ENCODE assay signal across 10 cellular contexts in the genomic region with DNA sequence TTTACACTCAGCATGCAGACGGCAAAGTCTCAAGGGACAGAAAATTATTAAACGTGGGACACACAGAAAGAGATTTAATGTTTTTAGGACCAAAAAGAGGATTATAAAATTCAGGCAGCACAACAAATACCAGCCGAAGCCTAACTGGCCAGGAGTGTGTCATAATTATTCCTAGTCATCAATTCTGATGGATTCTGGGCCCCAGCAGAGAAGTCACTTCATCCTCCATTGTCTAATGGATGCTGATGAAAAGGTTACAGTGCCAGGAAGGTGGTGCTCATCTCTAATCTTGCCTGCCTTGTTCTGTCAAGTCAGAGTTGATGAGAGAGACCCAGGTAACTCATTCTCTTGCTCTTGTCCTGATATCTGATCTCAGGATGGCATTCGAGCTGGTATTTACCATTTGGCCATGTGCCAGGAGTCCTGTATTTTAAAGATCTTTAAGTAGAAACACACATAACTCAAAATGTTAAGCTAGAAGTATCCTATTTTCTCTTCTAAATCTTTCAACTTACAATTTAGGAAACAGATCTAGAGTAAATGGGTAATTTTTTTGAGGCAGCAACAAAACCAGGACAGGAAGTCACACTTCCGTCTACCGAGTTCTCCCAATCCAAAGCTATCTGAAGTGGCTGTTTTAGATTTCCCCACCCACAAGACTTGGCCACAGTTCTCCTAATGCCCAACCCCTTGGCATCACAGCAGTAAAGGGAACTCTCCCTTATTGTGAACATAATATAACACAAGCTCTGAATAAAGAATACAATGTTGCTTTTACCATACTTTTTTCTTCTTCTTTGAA. TPM values are rescaled to one million over a fixed set of nuclear protein-coding genes. Genes with fewer than 3 reads are reported as not detected.
DNase-seq lines count a peak whose midpoint lies in the region; ATAC-seq, FAIRE-seq and TF ChIP-seq lines count a peak whose summit lies in the region.
"Had no signal": no experiment of that assay in that cellular context is flagged by ENCODE, and none has a peak within 500 bp of the region (broad histone marks: within the 10 kb centered on the region; RNA-seq: fewer than 3 reads in every experiment).

No MANE protein-coding gene starts in this region.

- intact Hi-C loops in activated CD4-positive, alpha-beta T cell treated with anti-CD3 and anti-CD28 coated beads for 36 hours (cut with DNase I, micrococcal nuclease) = no loop called here

- H3K9me3 ChIP-seq in thoracic aorta = no peaks in the 10 kb centered on the region
- H3K9me3 ChIP-seq: BE2C had no signal

- peak; percentile 45 for ATAC-seq in activated CD4-positive, alpha-beta T cell treated with anti-CD3 and anti-CD28 coated beads for 36 hours
- ATAC-seq in thoracic aorta (ENCODE audit: insufficient number of reproducible peaks, low FRiP score, low read depth) = peak; percentile 51

- H3K4me3 ChIP-seq in epithelial cell of esophagus (ENCODE audit: low read length) (no peak overlapping the region), thoracic aorta (no peak overlapping the region)

- no peaks in the 10 kb centered on the region for H3K36me3 ChIP-seq in thoracic aorta
- H3K36me3 ChIP-seq: BE2C had no signal

- H3K9me3 Mint-ChIP-seq in activated CD4-positive, alpha-beta T cell treated with anti-CD3 and anti-CD28 coated beads for 36 hours (ENCODE audit: low read depth) = no peaks in the 10 kb centered on the region
- no peaks in the 10 kb centered on the region for H3K9me3 Mint-ChIP-seq in glutamatergic neuron (ENCODE audit: unreplicated experiment)

- CTCF ChIA-PET in activated CD4-positive, alpha-beta T cell treated with anti-CD3 and anti-CD28 coated beads for 36 hours (lab: Charles Lee) = interaction anchor here (0.6 to 1.6 kb wide), 5 partner anchors 14 to 154 kb away, joined by 3 to 7 read pairs (median 3); no protein-coding TSS in a partner anchor

- peaks cover 2% of the 10 kb centered on the region for H3K27me3 Mint-ChIP-seq in activated CD4-positive, alpha-beta T cell treated with anti-CD3 and anti-CD28 coated beads for 36 hours
- H3K27me3 Mint-ChIP-seq in glutamatergic neuron (ENCODE audit: unreplicated experiment) = no peaks in the 10 kb centered on the region

- DNase-seq in activated CD4-positive, alpha-beta T cell treated with anti-CD3 and anti-CD28 coated beads for 36 hours = no peak
- DNase-seq in activated CD4-positive, alpha-beta T cell treated with anti-CD3 and anti-CD28 coated beads, Interleukin-2, amount 50 U/mL, for 1 hour = no peak
- DNase-seq in NCI-H345 treated with DMSO at 0.1 percent for 48 hours (lab: John Stamatoyannopoulos, UW; ENCODE audit: unreplicated experiment) = peak; percentile 73
- peak; percentile 46 for DNase-seq in epithelial cell of esophagus (ENCODE audit: low read depth)
- no peak for DNase-seq in thoracic aorta (ENCODE audit: low spot score)
- DNase-seq in GM19239 (ENCODE audit: insufficient read length, low spot score) = no peak
- no peak for DNase-seq in NCI-H774 (lab: John Stamatoyannopoulos, UW)
- DNase-seq in glutamatergic neuron = no peak
- DNase-seq: BE2C had no signal

- no peak for FAIRE-seq in GM19239 (lab: Jason Lieb, UNC)
- FAIRE-seq: islet of Langerhans had no signal

- H3K4me1 Mint-ChIP-seq in activated CD4-positive, alpha-beta T cell treated with anti-CD3 and anti-CD28 coated beads for 36 hours = peaks cover 21% of the 10 kb centered on the region
- no peaks in the 10 kb centered on the region for H3K4me1 Mint-ChIP-seq in glutamatergic neuron (ENCODE audit: low read depth, unreplicated experiment)

- TF ChIP-seq CTCF in epithelial cell of esophagus (IDR thresholded peaks at IDR 0.05; ENCODE audit: insufficient read depth, low read depth, low read length, missing control alignments) = no peak
- TF ChIP-seq CTCF in thoracic aorta (IDR thresholded peaks at IDR 0.05) = no peak
- no peak for TF ChIP-seq CTCF in glutamatergic neuron (IDR thresholded peaks at IDR 0.05; ENCODE audit: partially characterized antibody, unreplicated experiment)

- no peaks in the 10 kb centered on the region for H3K36me3 Mint-ChIP-seq in activated CD4-positive, alpha-beta T cell treated with anti-CD3 and anti-CD28 coated beads for 36 hours (ENCODE audit: low read depth)
- no peaks in the 10 kb centered on the region for H3K36me3 Mint-ChIP-seq in glutamatergic neuron (ENCODE audit: unreplicated experiment)

- no peaks in the 10 kb centered on the region for H3K27me3 ChIP-seq in thoracic aorta (replicated peaks; ENCODE audit: insufficient read depth)
- H3K27me3 ChIP-seq: BE2C had no signal

- no peak overlapping the region for H3K4me3 Mint-ChIP-seq in activated CD4-positive, alpha-beta T cell treated with anti-CD3 and anti-CD28 coated beads for 36 hours
- H3K4me3 Mint-ChIP-seq in glutamatergic neuron (ENCODE audit: unreplicated experiment) = no peak overlapping the region

- H3K27ac ChIP-seq in thoracic aorta = peak overlapping the region; percentile 58 to 72

- peak overlapping the region; percentile 34 for H3K27ac Mint-ChIP-seq in activated CD4-positive, alpha-beta T cell treated with anti-CD3 and anti-CD28 coated beads for 36 hours
- no peak overlapping the region for H3K27ac Mint-ChIP-seq in glutamatergic neuron (ENCODE audit: unreplicated experiment)

- peaks cover 23 to 83% of the 10 kb centered on the region in 2 donors for H3K4me1 ChIP-seq in thoracic aorta (ENCODE audit: control insufficient read depth in 1 of 2, low read depth in 2 of 2)
- H3K4me1 ChIP-seq: BE2C had no signal

- POLR2A ChIA-PET in activated CD4-positive, alpha-beta T cell treated with anti-CD3 and anti-CD28 coated beads for 36 hours (lab: Charles Lee) = interaction anchor here (0.7 kb wide), 2 partner anchors 391 to 876 kb away, joined by 3 read pairs; no protein-coding TSS in a partner anchor

RNA-seq across cellular contexts. Expression of a gene that starts 50.0 kb away (rescaled TPM):
- total RNA-seq in activated CD4-positive, alpha-beta T cell treated with anti-CD3 and anti-CD28 coated beads for 36 hours = 10 to 100 TPM; 23.6 to 26.0 TPM
- total RNA-seq in thoracic aorta (10 to 100 TPM; 11.2 to 12.3 TPM), glutamatergic neuron (ENCODE audit: unreplicated experiment) (5.6 TPM)

RNA-seq across cellular contexts. Expression of a gene that starts 50.1 kb away (rescaled TPM):
- 10 to 100 TPM; 31.1 to 42.2 TPM for total RNA-seq in activated CD4-positive, alpha-beta T cell treated with anti-CD3 and anti-CD28 coated beads for 36 hours
- total RNA-seq in thoracic aorta (10 to 100 TPM; 11.4 to 16.2 TPM), glutamatergic neuron (ENCODE audit: unreplicated experiment) (12.0 TPM)

Comparison
In these comparisons a context has a peak if more than half of its experiments do, and no peak if none do; other contexts are left out.
1. DNase-seq: peak in NCI-H345 treated with DMSO at 0.1 percent for 48 hours (single experiment) and epithelial cell of esophagus (single experiment); none in activated CD4-positive, alpha-beta T cell treated with anti-CD3 and anti-CD28 coated beads for 36 hours (single experiment), activated CD4-positive, alpha-beta T cell treated with anti-CD3 and anti-CD28 coated beads, Interleukin-2, amount 50 U/mL, for 1 hour (single experiment), thoracic aorta (single experiment), GM19239 (single experiment), NCI-H774 (single experiment) and glutamatergic neuron (single experiment).